ENCODE assay signal across 8 cellular contexts in genomic region chr6:32941412-32941784, GRCh38. TPM values are rescaled to one million over a fixed set of nuclear protein-coding genes. Genes with fewer than 3 reads are reported as not detected.
A peak's percentile ranks its signal among the peaks of the same experiment; 100 is the strongest.
DNase-seq lines count a peak whose midpoint lies in the region; ATAC-seq and TF ChIP-seq lines count a peak whose summit lies in the region.

No MANE protein-coding gene starts in this region.

- H3K9me3 ChIP-seq in mononuclear cell (ENCODE audit: low read depth, low read length) (no peaks in the 10 kb centered on the region), BE2C (no peaks in the 10 kb centered on the region)

- no peak for TF ChIP-seq CTCF in GM20000 (IDR thresholded peaks at IDR 0.05; ENCODE audit: extremely low read depth, missing control alignments)
- no peak for TF ChIP-seq CTCF in BE2C (IDR thresholded peaks at IDR 0.05; ENCODE audit: low read depth, low read length)

- peak; percentile 40 for ATAC-seq in HG03565 (IDR thresholded peaks at IDR 0.05; ENCODE audit: unreplicated experiment)
- peak; percentile 83 to 87 for ATAC-seq in activated T-cell treated with anti-CD3 and anti-CD28 coated beads, Interleukin-2, amount 50 U/mL, for 4 hours

- H3K4me1 ChIP-seq in mononuclear cell (ENCODE audit: insufficient read depth, low read length) (peaks cover 93% of the 10 kb centered on the region), BE2C (no peaks in the 10 kb centered on the region)

- no peaks in the 10 kb centered on the region for H3K36me3 ChIP-seq in BE2C

- no peaks in the 10 kb centered on the region for H3K27me3 Mint-ChIP-seq in activated T-cell treated with anti-CD3 and anti-CD28 coated beads, Interleukin-2, amount 50 U/mL, for 4 hours (ENCODE audit: low read depth)

- H3K9me3 Mint-ChIP-seq in activated T-cell treated with anti-CD3 and anti-CD28 coated beads, Interleukin-2, amount 50 U/mL, for 4 hours = no peaks in the 10 kb centered on the region

- H3K36me3 Mint-ChIP-seq in activated T-cell treated with anti-CD3 and anti-CD28 coated beads, Interleukin-2, amount 50 U/mL, for 4 hours (ENCODE audit: insufficient read depth) = peaks cover 2% of the 10 kb centered on the region

- H3K27me3 ChIP-seq in mononuclear cell (ENCODE audit: insufficient read depth, low read length) (no peaks in the 10 kb centered on the region), BE2C (peaks cover 25% of the 10 kb centered on the region)

- DNase-seq in DMS53 treated with DMSO at 0.1 percent for 48 hours (lab: John Stamatoyannopoulos, UW; ENCODE audit: unreplicated experiment) = peak; percentile 36
- peak; percentile 62 for DNase-seq in GM20000 (ENCODE audit: low spot score)
- peak; percentile 24 for DNase-seq in activated T-cell treated with anti-CD3 and anti-CD28 coated beads, Interleukin-2, amount 50 U/mL, for 4 hours
- no peak for DNase-seq in OCI-M2 (lab: John Stamatoyannopoulos, UW; ENCODE audit: unreplicated experiment)
- no peak for DNase-seq in NCI-H1436 (lab: John Stamatoyannopoulos, UW)
- DNase-seq in BE2C = no peak

- peak overlapping the region; percentile 84 for H3K4me3 Mint-ChIP-seq in activated T-cell treated with anti-CD3 and anti-CD28 coated beads, Interleukin-2, amount 50 U/mL, for 4 hours

- peaks cover 60% of the 10 kb centered on the region for H3K4me1 Mint-ChIP-seq in activated T-cell treated with anti-CD3 and anti-CD28 coated beads, Interleukin-2, amount 50 U/mL, for 4 hours (ENCODE audit: low read depth)

- H3K4me3 ChIP-seq in mononuclear cell (ENCODE audit: low read length) (peak overlapping the region; percentile 88), BE2C (ENCODE audit: low read depth, low read length) (no peak overlapping the region)

RNA-seq across cellular contexts. Expression of gene HLA-DMB, which starts 0.6 kb away (rescaled TPM):
- 1 to 10 TPM in 2 of 3 donors, under 1 TPM in 1; 0.46 to 1.6 (median 1.4) TPM for total RNA-seq in activated T-cell treated with anti-CD3 and anti-CD28 coated beads, Interleukin-2, amount 50 U/mL, for 4 hours
- total RNA-seq in mononuclear cell = 67.8 TPM
- polyA plus RNA-seq in BE2C (2012; ENCODE audit: insufficient read depth, insufficient read length, low read depth) = not detected

RNA-seq across cellular contexts. Expression of gene HLA-DMA, which starts 11.5 kb away (rescaled TPM):
- 1 to 10 TPM; 4.3 to 6.4 (median 5.5) TPM for total RNA-seq in activated T-cell treated with anti-CD3 and anti-CD28 coated beads, Interleukin-2, amount 50 U/mL, for 4 hours
- 89.0 TPM for total RNA-seq in mononuclear cell
- 0.56 TPM for polyA plus RNA-seq in BE2C (2012; ENCODE audit: insufficient read depth, insufficient read length, low read depth)

RNA-seq across cellular contexts. Expression of gene BRD2, which starts 27.0 kb away (rescaled TPM):
- 100 to 1,000 TPM; 338 to 358 (median 348) TPM for total RNA-seq in activated T-cell treated with anti-CD3 and anti-CD28 coated beads, Interleukin-2, amount 50 U/mL, for 4 hours
- 193 TPM for total RNA-seq in mononuclear cell
- polyA plus RNA-seq in BE2C (2012; ENCODE audit: insufficient read depth, insufficient read length, low read depth) = 257 TPM

Comparison
In these comparisons a context has a peak if more than half of its experiments do, and no peak if none do; other contexts are left out.
1. DNase-seq: peak in DMS53 treated with DMSO at 0.1 percent for 48 hours (single experiment), GM20000 (single experiment) and activated T-cell treated with anti-CD3 and anti-CD28 coated beads, Interleukin-2, amount 50 U/mL, for 4 hours (single experiment); none in OCI-M2 (single experiment), NCI-H1436 (single experiment) and BE2C (single experiment).
2. RNA of gene HLA-DMB, which starts 0.6 kb away (total RNA-seq): 67.8 TPM in mononuclear cell (single experiment); 0.46 to 1.6 TPM in activated T-cell treated with anti-CD3 and anti-CD28 coated beads, Interleukin-2, amount 50 U/mL, for 4 hours; every median in the first group is over 10 times any median in the second.
3. RNA of gene HLA-DMA, which starts 11.5 kb away (total RNA-seq): 89.0 TPM in mononuclear cell (single experiment); 4.3 to 6.4 TPM in activated T-cell treated with anti-CD3 and anti-CD28 coated beads, Interleukin-2, amount 50 U/mL, for 4 hours; every median in the first group is over 10 times any median in the second.